Comparison of ENCODE assay signal across 19 cellular contexts in genomic region chr5:99058466-99058865, GRCh38.
DNase-seq lines count a peak whose midpoint lies in the region; ATAC-seq and TF ChIP-seq lines count a peak whose summit lies in the region.
"Had no signal": no experiment of that assay in that cellular context is flagged by ENCODE, and none has a peak within 500 bp of the region (broad histone marks: within the 10 kb centered on the region; RNA-seq: fewer than 3 reads in every experiment).

No MANE protein-coding gene starts in this region.

- H3K9me3 ChIP-seq in DND-41 (ENCODE audit: insufficient read depth, low read length, severe bottlenecking): no peaks in the 10 kb centered on the region
- H3K9me3 ChIP-seq in right atrium auricular region: no peaks in the 10 kb centered on the region
- no peaks in the 10 kb centered on the region for H3K9me3 ChIP-seq in tibial nerve
- H3K9me3 ChIP-seq: Caco-2, SK-N-SH had no signal

- H3K9me3 Mint-ChIP-seq in HFFc6: no peaks in the 10 kb centered on the region
- H3K9me3 Mint-ChIP-seq in stimulated activated memory B cell treated with anti-CD40 and anti-IgM and Interleukin-4, amounts not matched to agents 10 μg/mL and 1 μg/mL and 100 μg/mL, for 72 hours: no peaks in the 10 kb centered on the region
- H3K9me3 Mint-ChIP-seq: CD4-positive, CD25-positive, alpha-beta regulatory T cell had no signal

- no peak overlapping the region for H3K27ac ChIP-seq in DND-41 (ENCODE audit: low read length)
- H3K27ac ChIP-seq in right atrium auricular region: no peak overlapping the region
- H3K27ac ChIP-seq in tibial nerve: no peak overlapping the region

- no peak for TF ChIP-seq EP300 in tibial nerve (IDR thresholded peaks at IDR 0.05)

- H3K4me3 ChIP-seq in DND-41 (ENCODE audit: low read depth in 1 of 2, low read length in 2 of 2) (no peak overlapping the region), right atrium auricular region (no peak overlapping the region), tibial nerve (no peak overlapping the region)
- H3K4me3 ChIP-seq: K562 had no signal

- H4K20me1 ChIP-seq in DND-41 (ENCODE audit: insufficient read depth, low read length): no peaks in the 10 kb centered on the region

- H3K9ac ChIP-seq in DND-41 (ENCODE audit: low read depth, low read length): no peak overlapping the region
- H3K9ac ChIP-seq: SK-N-SH had no signal

- H2AFZ ChIP-seq in DND-41 (ENCODE audit: low read depth, low read length): peak overlapping the region; percentile 22; the same call in 1 of the 2 replicates

- H3K4me3 Mint-ChIP-seq in HFFc6: no peak overlapping the region
- no peak overlapping the region for H3K4me3 Mint-ChIP-seq in stimulated activated memory B cell treated with anti-CD40 and anti-IgM and Interleukin-4, amounts not matched to agents 10 μg/mL and 1 μg/mL and 100 μg/mL, for 72 hours

- H3K79me2 ChIP-seq in DND-41 (ENCODE audit: insufficient read depth, low read length): no peaks in the 10 kb centered on the region

- no peaks in the 10 kb centered on the region for H3K36me3 ChIP-seq in DND-41 (ENCODE audit: insufficient read depth, low read length)
- no peaks in the 10 kb centered on the region for H3K36me3 ChIP-seq in right atrium auricular region
- H3K36me3 ChIP-seq in tibial nerve: no peaks in the 10 kb centered on the region

- 92 to 94% methylated on average over 2 of the region's 2 CpGs for WGBS in tibial nerve, 2 donors

- H3K4me1 ChIP-seq in DND-41 (ENCODE audit: insufficient read depth, low read length) (peaks cover 4% of the 10 kb centered on the region; the same call in 1 of the 2 replicates), right atrium auricular region (no peaks in the 10 kb centered on the region), tibial nerve (peaks cover 0 to 10% (median 0%) of the 10 kb centered on the region in 4 donors)
- H3K4me1 ChIP-seq: Caco-2 had no signal

- no peak for TF ChIP-seq CTCF in DND-41 (IDR thresholded peaks at IDR 0.05; ENCODE audit: borderline replicate concordance, extremely low read depth, low read length, poor library complexity, severe bottlenecking)
- no peak for TF ChIP-seq CTCF in HFFc6 (IDR thresholded peaks at IDR 0.05)
- no peak for TF ChIP-seq CTCF in right atrium auricular region (IDR thresholded peaks at IDR 0.05)
- no peak for TF ChIP-seq CTCF in tibial nerve (IDR thresholded peaks at IDR 0.05)

- ATAC-seq in DND-41 (ENCODE audit: insufficient read depth, low read depth): no peak
- no peak for ATAC-seq in stimulated activated memory B cell treated with anti-CD40 and anti-IgM and Interleukin-4, amounts not matched to agents 10 μg/mL and 1 μg/mL and 100 μg/mL, for 72 hours
- ATAC-seq: K562 had no signal

- H3K36me3 Mint-ChIP-seq in HFFc6 (ENCODE audit: low read depth): no peaks in the 10 kb centered on the region
- no peaks in the 10 kb centered on the region for H3K36me3 Mint-ChIP-seq in stimulated activated memory B cell treated with anti-CD40 and anti-IgM and Interleukin-4, amounts not matched to agents 10 μg/mL and 1 μg/mL and 100 μg/mL, for 72 hours
- H3K36me3 Mint-ChIP-seq: CD4-positive, CD25-positive, alpha-beta regulatory T cell had no signal

- H3K27me3 ChIP-seq in DND-41 (ENCODE audit: insufficient read depth, low read length, poor library complexity) (no peaks in the 10 kb centered on the region), right atrium auricular region (no peaks in the 10 kb centered on the region), tibial nerve (no peaks in the 10 kb centered on the region)

- peaks cover 45% of the 10 kb centered on the region for H3K4me1 Mint-ChIP-seq in HFFc6 (ENCODE audit: low read depth)
- H3K4me1 Mint-ChIP-seq in stimulated activated memory B cell treated with anti-CD40 and anti-IgM and Interleukin-4, amounts not matched to agents 10 μg/mL and 1 μg/mL and 100 μg/mL, for 72 hours: peaks cover 52% of the 10 kb centered on the region

- H3K4me2 ChIP-seq in DND-41 (ENCODE audit: insufficient read depth, low read length): no peak overlapping the region
- H3K4me2 ChIP-seq: SK-N-SH had no signal

- H3K27ac Mint-ChIP-seq in HFFc6: no peak overlapping the region
- peak overlapping the region; percentile 65 for H3K27ac Mint-ChIP-seq in stimulated activated memory B cell treated with anti-CD40 and anti-IgM and Interleukin-4, amounts not matched to agents 10 μg/mL and 1 μg/mL and 100 μg/mL, for 72 hours

- no peak for TF ChIP-seq POLR2A in tibial nerve (IDR thresholded peaks at IDR 0.05)

- H3K27me3 Mint-ChIP-seq in HFFc6 (ENCODE audit: insufficient read depth): no peaks in the 10 kb centered on the region
- no peaks in the 10 kb centered on the region for H3K27me3 Mint-ChIP-seq in stimulated activated memory B cell treated with anti-CD40 and anti-IgM and Interleukin-4, amounts not matched to agents 10 μg/mL and 1 μg/mL and 100 μg/mL, for 72 hours

- no peak for DNase-seq in DND-41
- peak; percentile 12 for DNase-seq in HFFc6
- peak; percentile 15 for DNase-seq in fibroblast of peridontal ligament (ENCODE audit: extremely low read depth)
- DNase-seq in right atrium auricular region (ENCODE audit: low spot score): no peak
- no peak for DNase-seq in NCI-H1092 treated with DMSO at 0.1 percent for 48 hours (lab: John Stamatoyannopoulos, UW)
- no peak for DNase-seq in tibial nerve (ENCODE audit: low spot score in 2 of 2)
- DNase-seq: Caco-2; CD4-positive, CD25-positive, alpha-beta regulatory T cell; H7; NCI-H1694 treated with DMSO at 0.1 percent for 48 hours; NCI-H2227 treated with DMSO at 0.1 percent for 48 hours; NCI-H524; NCI-H82; OCI-M1; RPMI8226; SHP77 treated with DMSO at 0.1 percent for 48 hours; SK-N-SH had no signal

Comparison
In these comparisons a context has a peak if more than half of its experiments do, and no peak if none do; other contexts are left out.
1. DNase-seq: peak in HFFc6 (single experiment) and fibroblast of peridontal ligament (single experiment); none in DND-41 (single experiment), right atrium auricular region (single experiment), NCI-H1092 treated with DMSO at 0.1 percent for 48 hours (single experiment) and tibial nerve (0 of 2).